Comparison of ENCODE assay signal across 8 cellular contexts in genomic region chr11:69640260-69640994, GRCh38. TPM values are rescaled to one million over a fixed set of nuclear protein-coding genes. Genes with fewer than 3 reads are reported as not detected.
DNase-seq lines count a peak whose midpoint lies in the region; ATAC-seq, FAIRE-seq and TF ChIP-seq lines count a peak whose summit lies in the region.

No MANE protein-coding gene starts in this region.

- no peak for DNase-seq in CD4-positive, CD25-positive, alpha-beta regulatory T cell
- DNase-seq in OCI-M1 (lab: John Stamatoyannopoulos, UW) = peak; percentile 84
- peak; percentile 47 for DNase-seq in endothelial cell of umbilical vein (ENCODE audit: low read depth, low spot score)
- DNase-seq in naive thymus-derived CD8-positive, alpha-beta T cell = no peak
- DNase-seq in KG1 (lab: John Stamatoyannopoulos, UW) = no peak

- POLR2A ChIA-PET in endothelial cell of umbilical vein (lab: Charles Lee) = no interaction called here
- POLR2A ChIA-PET in naive thymus-derived CD8-positive, alpha-beta T cell (lab: Charles Lee) = no interaction called here

- H3K27me3 ChIP-seq in CD4-positive, CD25-positive, alpha-beta regulatory T cell (ENCODE audit: control insufficient read depth, insufficient read depth, low read length) = peaks cover 7% of the 10 kb centered on the region
- H3K27me3 ChIP-seq in endothelial cell of umbilical vein (ENCODE audit: control insufficient read depth in 2 of 2, insufficient read depth in 2 of 2, low read length in 2 of 2) = no peaks in the 10 kb centered on the region

- peaks cover 0 to 37% (median 5%) of the 10 kb centered on the region in 4 donors for H3K4me1 Mint-ChIP-seq in CD4-positive, CD25-positive, alpha-beta regulatory T cell
- H3K4me1 Mint-ChIP-seq in naive thymus-derived CD8-positive, alpha-beta T cell = peaks cover 8 to 36% (median 33%) of the 10 kb centered on the region in 4 donors

- H3K36me3 Mint-ChIP-seq in CD4-positive, CD25-positive, alpha-beta regulatory T cell = no peaks in the 10 kb centered on the region
- no peaks in the 10 kb centered on the region for H3K36me3 Mint-ChIP-seq in naive thymus-derived CD8-positive, alpha-beta T cell

- TF ChIP-seq POLR2A in endothelial cell of umbilical vein (IDR thresholded peaks at IDR 0.05; ENCODE audit: low read depth, low read length) = peak; percentile 2

- H3K9me3 Mint-ChIP-seq in CD4-positive, CD25-positive, alpha-beta regulatory T cell = peaks cover 0 to 3% (median 0%) of the 10 kb centered on the region in 7 donors
- peaks cover 0 to 2% (median 0%) of the 10 kb centered on the region in 9 donors for H3K9me3 Mint-ChIP-seq in naive thymus-derived CD8-positive, alpha-beta T cell

- no peak for TF ChIP-seq CTCF in endothelial cell of umbilical vein (IDR thresholded peaks at IDR 0.05; ENCODE audit: extremely low read depth in 1 of 2, insufficient read depth in 1 of 2, low read depth in 1 of 2, low read length in 2 of 2)

- H3K79me2 ChIP-seq in endothelial cell of umbilical vein (ENCODE audit: control insufficient read depth, insufficient read depth, low read length) = peaks cover 52% of the 10 kb centered on the region

- peak; percentile 83 for FAIRE-seq in endothelial cell of umbilical vein (lab: Jason Lieb, UNC)

- intact Hi-C loops in endothelial cell of umbilical vein (cut with micrococcal nuclease) = loop anchor here (2.0 kb wide), 1 partner anchor 518 kb away; no protein-coding TSS in a partner anchor

- H3K9ac ChIP-seq in endothelial cell of umbilical vein (replicated peaks; ENCODE audit: extremely low read depth, insufficient read depth, low read length) = peak overlapping the region; percentile 93

- no peak overlapping the region for H3K27ac Mint-ChIP-seq in CD4-positive, CD25-positive, alpha-beta regulatory T cell
- H3K27ac Mint-ChIP-seq in naive thymus-derived CD8-positive, alpha-beta T cell = peak overlapping the region in 1 of 10 donors; percentile 56

- no peak for ATAC-seq in CD4-positive, CD25-positive, alpha-beta regulatory T cell (ENCODE audit: low read depth in 2 of 2)
- ATAC-seq in naive thymus-derived CD8-positive, alpha-beta T cell = no peak
- no peak for ATAC-seq in GM18858 (IDR thresholded peaks at IDR 0.05; ENCODE audit: unreplicated experiment)
- no peak for ATAC-seq in HG02981 (IDR thresholded peaks at IDR 0.05; ENCODE audit: unreplicated experiment)
- ATAC-seq in HG02970 (IDR thresholded peaks at IDR 0.05; ENCODE audit: low FRiP score, unreplicated experiment) = no peak

- no TSS peak for BruUV-seq in endothelial cell of umbilical vein (replicated peaks; lab: Mats Ljungman, UMichigan)

- H3K27me3 Mint-ChIP-seq in CD4-positive, CD25-positive, alpha-beta regulatory T cell = peaks cover 51% of the 10 kb centered on the region
- peaks cover 11 to 51% (median 29%) of the 10 kb centered on the region in 5 donors for H3K27me3 Mint-ChIP-seq in naive thymus-derived CD8-positive, alpha-beta T cell

- H3K4me1 ChIP-seq in CD4-positive, CD25-positive, alpha-beta regulatory T cell (ENCODE audit: control insufficient read depth, insufficient read depth, low read length, poor library complexity, severe bottlenecking) = peaks cover 33% of the 10 kb centered on the region
- peaks cover 40% of the 10 kb centered on the region for H3K4me1 ChIP-seq in endothelial cell of umbilical vein (ENCODE audit: control insufficient read depth, extremely low read depth, insufficient read depth, low read length)

- H3K9me1 ChIP-seq in endothelial cell of umbilical vein (replicated peaks; ENCODE audit: control insufficient read depth, extremely low read depth, insufficient read depth, low read length) = no peaks in the 10 kb centered on the region

- peak overlapping the region; percentile 36 for H2AFZ ChIP-seq in endothelial cell of umbilical vein (ENCODE audit: low read depth, low read length)

- no peaks in the 10 kb centered on the region for H3K36me3 ChIP-seq in CD4-positive, CD25-positive, alpha-beta regulatory T cell (ENCODE audit: control insufficient read depth, insufficient read depth, low read length)
- H3K36me3 ChIP-seq in endothelial cell of umbilical vein (ENCODE audit: control insufficient read depth in 2 of 2, extremely low read depth in 1 of 2, insufficient read depth in 2 of 2, low read length in 2 of 2) = peaks cover 6 to 13% of the 10 kb centered on the region in 2 experiments

- H3K4me2 ChIP-seq in endothelial cell of umbilical vein (ENCODE audit: insufficient read depth, low read length) = peak overlapping the region; percentile 90

- dilution Hi-C loops in endothelial cell of umbilical vein (cut with MboI; ENCODE audit: extremely low pct_ligation_motif_present, low sequenced_read_pairs) = no loop called here

- no peak overlapping the region for H3K27ac ChIP-seq in CD4-positive, CD25-positive, alpha-beta regulatory T cell (ENCODE audit: insufficient read depth, low read length, poor library complexity, severe bottlenecking)
- H3K27ac ChIP-seq in endothelial cell of umbilical vein (ENCODE audit: insufficient read depth, low read depth, low read length) = peak overlapping the region; percentile 68

- CTCF ChIA-PET in endothelial cell of umbilical vein (lab: Charles Lee) = interaction anchor here (2.8 to 6.3 kb wide), 3 partner anchors 347 to 537 kb away, joined by 18 to 154 read pairs (median 85); partner anchors contain the start of gene MYEOV

- H3K4me3 Mint-ChIP-seq in CD4-positive, CD25-positive, alpha-beta regulatory T cell = peak overlapping the region; percentile 67 to 91 (median 82)
- peak overlapping the region; percentile 55 to 83 (median 74) for H3K4me3 Mint-ChIP-seq in naive thymus-derived CD8-positive, alpha-beta T cell

- H3K9me3 ChIP-seq in CD4-positive, CD25-positive, alpha-beta regulatory T cell (ENCODE audit: control insufficient read depth in 2 of 2, low read length in 2 of 2) = no peaks in the 10 kb centered on the region
- no peaks in the 10 kb centered on the region for H3K9me3 ChIP-seq in endothelial cell of umbilical vein (replicated peaks; ENCODE audit: control insufficient read depth, insufficient read depth, low read length)

- H4K20me1 ChIP-seq in endothelial cell of umbilical vein (replicated peaks; ENCODE audit: control insufficient read depth, extremely low read depth, insufficient read depth, low read length) = no peaks in the 10 kb centered on the region

- no peak overlapping the region for H3K4me3 ChIP-seq in CD4-positive, CD25-positive, alpha-beta regulatory T cell (ENCODE audit: low read depth, low read length)
- H3K4me3 ChIP-seq in endothelial cell of umbilical vein (replicated peaks in 1 of 3; ENCODE audit: insufficient read depth in 1 of 3, low read depth in 1 of 3, low read length in 3 of 3) = peak overlapping the region; percentile 39 to 63 (median 61)

TF ChIP-seq in endothelial cell of umbilical vein, 7 proteins besides CTCF, POLR2A, EP300 and RAD21:
- TF ChIP-seq POLR2AphosphoS5 (IDR thresholded peaks at IDR 0.05; ENCODE audit: insufficient read depth, low read depth, low read length) (no peak), MAX (IDR thresholded peaks at IDR 0.05; ENCODE audit: insufficient read depth, insufficient read length) (no peak), GATA2 (IDR thresholded peaks at IDR 0.05; ENCODE audit: insufficient read depth, insufficient read length, low read depth, low read length) (no peak), JUN (IDR thresholded peaks at IDR 0.05; ENCODE audit: borderline replicate concordance, insufficient read depth, insufficient read length, low read depth) (no peak), MYC (IDR thresholded peaks at IDR 0.05; ENCODE audit: low read depth, low read length) (no peak), EZH2 (IDR thresholded peaks at IDR 0.05; ENCODE audit: borderline replicate concordance, low read depth, low read length, severe bottlenecking) (no peak), FOS (IDR thresholded peaks at IDR 0.05; ENCODE audit: borderline replicate concordance, insufficient read depth, low read length) (no peak)

RNA-seq across cellular contexts. Expression of gene CCND1, which starts 0.5 kb away (rescaled TPM):
- total RNA-seq in CD4-positive, CD25-positive, alpha-beta regulatory T cell = 3.6 TPM
- under 1 TPM in 2 of 4 donors, not detected in 2; 0.17 to 0.65 TPM for polyA plus RNA-seq in CD4-positive, CD25-positive, alpha-beta regulatory T cell
- 336 and 370 TPM in 2 replicates for total RNA-seq in endothelial cell of umbilical vein
- 98.7 and 113 TPM in 2 replicates for polyA plus RNA-seq in endothelial cell of umbilical vein
- 120 and 122 TPM in 2 replicates for polyA plus RNA-seq in endothelial cell of umbilical vein (2011; cell fraction: cytosol; rRNA removed)
- polyA plus RNA-seq in endothelial cell of umbilical vein (2011; cell fraction: nucleus; rRNA removed) = 102 and 108 TPM in 2 replicates
- polyA plus RNA-seq in endothelial cell of umbilical vein (2012) = 207 and 276 TPM in 2 replicates
- 128 and 155 TPM in 2 replicates for polyA minus RNA-seq in endothelial cell of umbilical vein
- polyA minus RNA-seq in endothelial cell of umbilical vein (2011; cell fraction: cytosol; rRNA and poly(A)+ RNA removed) = 24.0 TPM
- polyA minus RNA-seq in endothelial cell of umbilical vein (2011; cell fraction: nucleus; rRNA and poly(A)+ RNA removed) = 63.3 and 131 TPM in 2 replicates
- total RNA-seq in naive thymus-derived CD8-positive, alpha-beta T cell = under 1 TPM; 0.08 to 0.49 TPM
- under 1 TPM; 0.03 to 0.74 (median 0.06) TPM for polyA plus RNA-seq in naive thymus-derived CD8-positive, alpha-beta T cell

RNA-seq across cellular contexts. Expression of gene LTO1, which starts 34.7 kb away (rescaled TPM):
- total RNA-seq in CD4-positive, CD25-positive, alpha-beta regulatory T cell = 37.6 TPM
- polyA plus RNA-seq in CD4-positive, CD25-positive, alpha-beta regulatory T cell = 10 to 100 TPM; 15.5 to 23.3 (median 17.6) TPM
- 27.3 and 30.9 TPM in 2 replicates for total RNA-seq in endothelial cell of umbilical vein
- 22.1 and 26.8 TPM in 2 replicates for polyA plus RNA-seq in endothelial cell of umbilical vein
- polyA plus RNA-seq in endothelial cell of umbilical vein (2011; cell fraction: cytosol; rRNA removed) = 19.8 and 23.3 TPM in 2 replicates
- polyA plus RNA-seq in endothelial cell of umbilical vein (2011; cell fraction: nucleus; rRNA removed) = 47.9 and 48.3 TPM in 2 replicates
- polyA plus RNA-seq in endothelial cell of umbilical vein (2012) = 19.3 and 22.6 TPM in 2 replicates
- 17.2 and 22.0 TPM in 2 replicates for polyA minus RNA-seq in endothelial cell of umbilical vein
- 12.4 TPM for polyA minus RNA-seq in endothelial cell of umbilical vein (2011; cell fraction: cytosol; rRNA and poly(A)+ RNA removed)
- polyA minus RNA-seq in endothelial cell of umbilical vein (2011; cell fraction: nucleus; rRNA and poly(A)+ RNA removed) = 25.4 and 26.6 TPM in 2 replicates
- 10 to 100 TPM; 75.0 to 77.8 TPM for total RNA-seq in naive thymus-derived CD8-positive, alpha-beta T cell
- polyA plus RNA-seq in naive thymus-derived CD8-positive, alpha-beta T cell = 10 to 100 TPM; 12.5 to 14.5 (median 13.1) TPM

Comparison
In these comparisons a context has a peak if more than half of its experiments do, and no peak if none do; other contexts are left out.
1. DNase-seq: peak in OCI-M1 (single experiment) and endothelial cell of umbilical vein (single experiment); none in CD4-positive, CD25-positive, alpha-beta regulatory T cell (0 of 3), naive thymus-derived CD8-positive, alpha-beta T cell (0 of 10) and KG1 (single experiment).
2. RNA of gene CCND1, which starts 0.5 kb away (total RNA-seq): 336 to 370 TPM in endothelial cell of umbilical vein; 3.6 TPM in CD4-positive, CD25-positive, alpha-beta regulatory T cell (single experiment) and 0.08 to 0.49 TPM in naive thymus-derived CD8-positive, alpha-beta T cell; every median in the first group is over 10 times any median in the second.